Comparison of ENCODE assay signal across 15 cellular contexts in the genomic region with DNA sequence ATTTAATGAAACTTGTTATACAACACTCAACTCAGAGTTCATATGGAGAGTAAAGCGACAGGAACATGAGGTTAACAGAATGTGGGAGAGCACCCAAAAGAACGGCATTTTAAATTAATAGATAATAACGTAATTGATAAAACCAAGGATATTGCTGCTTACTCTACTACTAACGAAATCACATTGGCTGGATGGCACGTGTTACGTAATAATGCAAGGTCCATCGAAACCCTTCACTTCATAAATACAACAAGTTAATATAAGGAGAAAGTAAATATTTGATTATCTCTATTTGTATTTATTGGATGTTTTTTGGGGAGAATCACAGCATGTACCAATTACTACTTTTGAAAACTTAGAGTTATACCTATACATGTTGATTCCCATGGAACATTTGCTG. TPM values are rescaled to one million over a fixed set of nuclear protein-coding genes. Genes with fewer than 3 reads are reported as not detected.
DNase-seq lines count a peak whose midpoint lies in the region; ATAC-seq and TF ChIP-seq lines count a peak whose summit lies in the region.
"Had no signal": no experiment of that assay in that cellular context is flagged by ENCODE, and none has a peak within 500 bp of the region (broad histone marks: within the 10 kb centered on the region; RNA-seq: fewer than 3 reads in every experiment).

No MANE protein-coding gene starts in this region.

- TF ChIP-seq CTCF in esophagus muscularis mucosa (IDR thresholded peaks at IDR 0.05) (no peak), neural cell (IDR thresholded peaks at IDR 0.05; ENCODE audit: poor library complexity, severe bottlenecking) (no peak), type B pancreatic cell (conservative IDR thresholded peaks at IDR 0.05) (no peak)

- no peaks in the 10 kb centered on the region for H3K36me3 ChIP-seq in esophagus muscularis mucosa
- no peaks in the 10 kb centered on the region for H3K36me3 ChIP-seq in neural cell (ENCODE audit: insufficient read depth, low read length)
- H3K36me3 ChIP-seq: HAP-1 had no signal

- H3K27ac Mint-ChIP-seq in type B pancreatic cell, result no peak overlapping the region
- no peak overlapping the region for H3K27ac Mint-ChIP-seq in activated T-helper 1 cell treated with anti-CD3 and anti-CD28 coated beads, Interleukin-12 subunit alpha, Interleukin-12 subunit beta, Interleukin-2, Interleukin-4 antibody, amounts not matched to agents 30 ng/mL and 10 ng/mL and 1 ng/mL, durations not matched to agents 14 hours and 24 hours and 36 hours
- H3K27ac Mint-ChIP-seq: progenitor cell of endocrine pancreas; stimulated activated memory B cell treated with anti-CD40 and anti-IgM and Interleukin-4, amounts not matched to agents 10 μg/mL and 1 μg/mL and 100 μg/mL, for 72 hours had no signal

- no peaks in the 10 kb centered on the region for H3K9me2 ChIP-seq in neural cell (ENCODE audit: insufficient read depth, low read length)

- H4K20me1 ChIP-seq in neural cell (ENCODE audit: insufficient read depth), result no peaks in the 10 kb centered on the region

- H3K27me3 ChIP-seq in esophagus muscularis mucosa (no peaks in the 10 kb centered on the region), neural cell (ENCODE audit: insufficient read depth, low read depth, low read length) (peaks cover 14% of the 10 kb centered on the region)

- no peak for TF ChIP-seq RAD21 in neural cell (conservative IDR thresholded peaks at IDR 0.05)

- TF ChIP-seq EP300 in esophagus muscularis mucosa (IDR thresholded peaks at IDR 0.05) (no peak), neural cell (conservative IDR thresholded peaks at IDR 0.05; ENCODE audit: poor library complexity, severe bottlenecking) (no peak)

- H3K4me3 Mint-ChIP-seq in type B pancreatic cell, result peak overlapping the region; percentile 99
- H3K4me3 Mint-ChIP-seq in activated T-helper 1 cell treated with anti-CD3 and anti-CD28 coated beads, Interleukin-12 subunit alpha, Interleukin-12 subunit beta, Interleukin-2, Interleukin-4 antibody, amounts not matched to agents 30 ng/mL and 10 ng/mL and 1 ng/mL, durations not matched to agents 14 hours and 24 hours and 36 hours, result no peak overlapping the region
- H3K4me3 Mint-ChIP-seq: stimulated activated memory B cell treated with anti-CD40 and anti-IgM and Interleukin-4, amounts not matched to agents 10 μg/mL and 1 μg/mL and 100 μg/mL, for 72 hours had no signal

- peaks cover 26% of the 10 kb centered on the region for H3K4me1 Mint-ChIP-seq in type B pancreatic cell (ENCODE audit: unreplicated experiment)
- no peaks in the 10 kb centered on the region for H3K4me1 Mint-ChIP-seq in activated T-helper 1 cell treated with anti-CD3 and anti-CD28 coated beads, Interleukin-12 subunit alpha, Interleukin-12 subunit beta, Interleukin-2, Interleukin-4 antibody, amounts not matched to agents 30 ng/mL and 10 ng/mL and 1 ng/mL, durations not matched to agents 14 hours and 24 hours and 36 hours (ENCODE audit: low read depth)

- H3K4me2 ChIP-seq in neural cell (ENCODE audit: low read length), result peak overlapping the region; percentile 78

- H3F3A ChIP-seq in neural cell (ENCODE audit: insufficient read depth, low read length, poor library complexity, severe bottlenecking), result peaks cover 6% of the 10 kb centered on the region

- H3K4me3 ChIP-seq in esophagus muscularis mucosa, result peak overlapping the region; percentile 63 to 74 (median 70)
- peak overlapping the region; percentile 84 for H3K4me3 ChIP-seq in neural cell (ENCODE audit: low read length)
- H3K4me3 ChIP-seq: HAP-1 had no signal

- H3K4me1 ChIP-seq in esophagus muscularis mucosa, result peaks cover 21 to 61% (median 55%) of the 10 kb centered on the region in 4 donors
- H3K4me1 ChIP-seq: HAP-1 had no signal

- no peaks in the 10 kb centered on the region for H3K9me3 Mint-ChIP-seq in type B pancreatic cell
- H3K9me3 Mint-ChIP-seq in activated T-helper 1 cell treated with anti-CD3 and anti-CD28 coated beads, Interleukin-12 subunit alpha, Interleukin-12 subunit beta, Interleukin-2, Interleukin-4 antibody, amounts not matched to agents 30 ng/mL and 10 ng/mL and 1 ng/mL, durations not matched to agents 14 hours and 24 hours and 36 hours, result no peaks in the 10 kb centered on the region
- H3K9me3 Mint-ChIP-seq: stimulated activated memory B cell treated with anti-CD40 and anti-IgM and Interleukin-4, amounts not matched to agents 10 μg/mL and 1 μg/mL and 100 μg/mL, for 72 hours had no signal

- H3K27ac ChIP-seq in esophagus muscularis mucosa (replicated peaks in 1 of 4) (peak overlapping the region; percentile 31 to 92 (median 88)), neural cell (ENCODE audit: low read length) (no peak overlapping the region)
- H3K27ac ChIP-seq: 22Rv1 had no signal

- 32% methylated on average over 7 of the region's 7 CpGs for WGBS in esophagus muscularis mucosa

- no peak overlapping the region for H3K9ac ChIP-seq in neural cell (ENCODE audit: low read length)

- no peak overlapping the region for H2AFZ ChIP-seq in neural cell (ENCODE audit: low read depth, low read length)

- intact Hi-C loops in esophagus muscularis mucosa (cut with DNase I), result loop anchor here (10.0 kb wide), 1 partner anchor 159 kb away; no protein-coding TSS in a partner anchor
- intact Hi-C loops in activated T-helper 1 cell treated with anti-CD3 and anti-CD28 coated beads, Interleukin-12 subunit alpha, Interleukin-12 subunit beta, Interleukin-2, Interleukin-4 antibody, amounts not matched to agents 30 ng/mL and 10 ng/mL and 1 ng/mL, durations not matched to agents 14 hours and 24 hours and 36 hours (cut with micrococcal nuclease), result no loop called here

- H3K9me3 ChIP-seq in esophagus muscularis mucosa, result no peaks in the 10 kb centered on the region
- H3K9me3 ChIP-seq in neural cell (ENCODE audit: low read length), result no peaks in the 10 kb centered on the region
- H3K9me3 ChIP-seq: HAP-1 had no signal

- no peak for ATAC-seq in GM18517 (IDR thresholded peaks at IDR 0.05; ENCODE audit: unreplicated experiment)
- ATAC-seq: stimulated activated memory B cell treated with anti-CD40 and anti-IgM and Interleukin-4, amounts not matched to agents 10 μg/mL and 1 μg/mL and 100 μg/mL, for 72 hours had no signal

- H3K27me3 Mint-ChIP-seq in type B pancreatic cell, result peaks cover 32% of the 10 kb centered on the region
- peaks cover 42% of the 10 kb centered on the region for H3K27me3 Mint-ChIP-seq in activated T-helper 1 cell treated with anti-CD3 and anti-CD28 coated beads, Interleukin-12 subunit alpha, Interleukin-12 subunit beta, Interleukin-2, Interleukin-4 antibody, amounts not matched to agents 30 ng/mL and 10 ng/mL and 1 ng/mL, durations not matched to agents 14 hours and 24 hours and 36 hours (ENCODE audit: insufficient read depth)

- no peaks in the 10 kb centered on the region for H3K79me2 ChIP-seq in neural cell (replicated peaks; ENCODE audit: insufficient read depth, low read length)

- no peak for TF ChIP-seq POLR2A in esophagus muscularis mucosa (IDR thresholded peaks at IDR 0.05; ENCODE audit: low read depth)

- no peaks in the 10 kb centered on the region for H3K36me3 Mint-ChIP-seq in type B pancreatic cell
- H3K36me3 Mint-ChIP-seq in activated T-helper 1 cell treated with anti-CD3 and anti-CD28 coated beads, Interleukin-12 subunit alpha, Interleukin-12 subunit beta, Interleukin-2, Interleukin-4 antibody, amounts not matched to agents 30 ng/mL and 10 ng/mL and 1 ng/mL, durations not matched to agents 14 hours and 24 hours and 36 hours (ENCODE audit: low read depth), result no peaks in the 10 kb centered on the region
- H3K36me3 Mint-ChIP-seq: stimulated activated memory B cell treated with anti-CD40 and anti-IgM and Interleukin-4, amounts not matched to agents 10 μg/mL and 1 μg/mL and 100 μg/mL, for 72 hours had no signal

- DNase-seq in DMS 273 (lab: John Stamatoyannopoulos, UW; ENCODE audit: unreplicated experiment) (peak; percentile 17), DMS 273 treated with DMSO at 0.1 percent for 48 hours (lab: John Stamatoyannopoulos, UW) (no peak), esophagus muscularis mucosa (ENCODE audit: extremely low spot score) (no peak), type B pancreatic cell (ENCODE audit: extremely low spot score, unreplicated experiment) (no peak), NAMALWA (ENCODE audit: low spot score) (no peak)
- DNase-seq in activated T-helper 1 cell treated with anti-CD3 and anti-CD28 coated beads, Interleukin-12 subunit alpha, Interleukin-12 subunit beta, Interleukin-2, Interleukin-4 antibody, amounts not matched to agents 30 ng/mL and 10 ng/mL and 1 ng/mL, durations not matched to agents 14 hours and 24 hours and 36 hours (ENCODE audit: low spot score), result no peak
- DNase-seq: activated naive CD4-positive, alpha-beta T cell; stimulated activated CD4-positive, alpha-beta T cell treated with anti-CD3 and anti-CD28 coated beads, Interleukin-4, amount 100 ng/mL, for 1 hour had no signal

TF ChIP-seq in neural cell, 6 proteins besides CTCF, POLR2A, EP300 and RAD21 (continues in another document):
- no peak for TF ChIP-seq EZH2 (IDR thresholded peaks at IDR 0.05; ENCODE audit: borderline replicate concordance, insufficient read depth, low read length, poor library complexity, severe bottlenecking)

RNA-seq across cellular contexts. Expression of gene PRKG1, which starts 1.5 kb away (rescaled TPM):
- total RNA-seq in esophagus muscularis mucosa, result 10 to 100 TPM; 24.5 to 46.1 (median 37.1) TPM
- polyA plus RNA-seq in neural cell, result 1.5 and 2.2 TPM in 2 replicates
- 7.3 and 11.6 TPM in 2 replicates for polyA minus RNA-seq in neural cell
- 7.4 and 12.3 TPM in 2 replicates for total RNA-seq in type B pancreatic cell (ENCODE audit: low replicate concordance)
- total RNA-seq in activated T-helper 1 cell treated with anti-CD3 and anti-CD28 coated beads, Interleukin-12 subunit alpha, Interleukin-12 subunit beta, Interleukin-2, Interleukin-4 antibody, amounts not matched to agents 30 ng/mL and 10 ng/mL and 1 ng/mL, durations not matched to agents 14 hours and 24 hours and 36 hours, result not detected in 2 replicates
- total RNA-seq: activated CD8-positive, alpha-beta memory T cell treated with anti-CD3 and anti-CD28 coated beads for 36 hours had no signal
